Comparison of ENCODE assay signal across 1 cellular context in the genomic region with DNA sequence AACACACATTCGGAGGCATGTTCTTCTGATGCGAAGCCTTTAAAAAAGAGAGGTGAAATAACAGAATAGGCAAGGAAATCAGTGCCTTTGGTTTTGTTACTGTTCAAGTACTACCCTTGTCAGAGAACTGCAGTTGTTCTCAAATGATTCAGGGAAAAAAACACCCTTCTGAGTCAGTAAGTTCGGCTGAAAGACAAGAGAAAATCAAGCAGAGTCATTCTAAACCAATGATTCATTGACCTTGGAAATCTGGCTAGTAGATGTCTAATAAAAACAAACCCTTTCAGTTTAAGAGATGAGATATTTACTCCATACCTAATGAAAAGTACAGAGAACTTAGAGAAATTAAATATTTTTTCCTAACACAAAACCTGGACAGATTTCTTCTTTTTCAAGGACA.
TF ChIP-seq lines count a peak whose summit lies in the region.

No MANE protein-coding gene starts in this region.

TF ChIP-seq in IMR-90, 13 proteins besides CTCF, POLR2A, EP300 and RAD21:
- TF ChIP-seq CHD1 (IDR thresholded peaks at IDR 0.05; ENCODE audit: low read depth, low read length) = no peak
- TF ChIP-seq RCOR1 (IDR thresholded peaks at IDR 0.05; ENCODE audit: insufficient replicate concordance, low read length) = no peak
- peak; percentile 87 for TF ChIP-seq NFE2L2 (IDR thresholded peaks at IDR 0.05; ENCODE audit: low read depth, low read length)
- TF ChIP-seq, protein P1, sequence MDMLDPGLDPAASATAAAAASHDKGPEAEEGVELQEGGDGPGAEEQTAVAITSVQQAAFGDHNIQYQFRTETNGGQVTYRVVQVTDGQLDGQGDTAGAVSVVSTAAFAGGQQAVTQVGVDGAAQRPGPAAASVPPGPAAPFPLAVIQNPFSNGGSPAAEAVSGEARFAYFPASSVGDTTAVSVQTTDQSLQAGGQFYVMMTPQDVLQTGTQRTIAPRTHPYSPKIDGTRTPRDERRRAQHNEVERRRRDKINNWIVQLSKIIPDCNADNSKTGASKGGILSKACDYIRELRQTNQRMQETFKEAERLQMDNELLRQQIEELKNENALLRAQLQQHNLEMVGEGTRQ (IDR thresholded peaks at IDR 0.05; ENCODE audit: low read depth, low read length) = no peak
- TF ChIP-seq CEBPB (IDR thresholded peaks at IDR 0.05; ENCODE audit: low read depth, low read length) = no peak
- peak; percentile 31; the same call in 1 of the 2 replicates for TF ChIP-seq MAFK (IDR thresholded peaks at IDR 0.05; ENCODE audit: low read depth, low read length)
- no peak for TF ChIP-seq MAZ (IDR thresholded peaks at IDR 0.05; ENCODE audit: borderline replicate concordance, low read depth, low read length)
- TF ChIP-seq RFX5 (IDR thresholded peaks at IDR 0.05; ENCODE audit: low read depth, low read length) = no peak
- no peak for TF ChIP-seq MXI1 (IDR thresholded peaks at IDR 0.05; ENCODE audit: borderline replicate concordance, low read depth, low read length)
- TF ChIP-seq SMC3 (IDR thresholded peaks at IDR 0.05; ENCODE audit: low read depth, low read length) = no peak
- TF ChIP-seq BHLHE40 (IDR thresholded peaks at IDR 0.05; ENCODE audit: low read depth, low read length) = no peak
- TF ChIP-seq, protein P2, sequence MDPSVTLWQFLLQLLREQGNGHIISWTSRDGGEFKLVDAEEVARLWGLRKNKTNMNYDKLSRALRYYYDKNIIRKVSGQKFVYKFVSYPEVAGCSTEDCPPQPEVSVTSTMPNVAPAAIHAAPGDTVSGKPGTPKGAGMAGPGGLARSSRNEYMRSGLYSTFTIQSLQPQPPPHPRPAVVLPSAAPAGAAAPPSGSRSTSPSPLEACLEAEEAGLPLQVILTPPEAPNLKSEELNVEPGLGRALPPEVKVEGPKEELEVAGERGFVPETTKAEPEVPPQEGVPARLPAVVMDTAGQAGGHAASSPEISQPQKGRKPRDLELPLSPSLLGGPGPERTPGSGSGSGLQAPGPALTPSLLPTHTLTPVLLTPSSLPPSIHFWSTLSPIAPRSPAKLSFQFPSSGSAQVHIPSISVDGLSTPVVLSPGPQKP (IDR thresholded peaks at IDR 0.05; ENCODE audit: borderline replicate concordance, low read depth, low read length) = no peak
- TF ChIP-seq FOS (IDR thresholded peaks at IDR 0.05; ENCODE audit: low read depth, low read length) = peak; percentile 72
